ENCODE assay signal across 20 cellular contexts in genomic region chr6:49766762-49767161, GRCh38. TPM values are rescaled to one million over a fixed set of nuclear protein-coding genes. Genes with fewer than 3 reads are reported as not detected.
"Had no signal": no experiment of that assay in that cellular context is flagged by ENCODE, and none has a peak within 500 bp of the region (broad histone marks: within the 10 kb centered on the region; RNA-seq: fewer than 3 reads in every experiment).

No MANE protein-coding gene starts in this region.

- H3K4me3 ChIP-seq: esophagus muscularis mucosa, gastroesophageal sphincter, mucosa of descending colon, ovary, testis, tibial nerve had no signal

- H3K27ac ChIP-seq: esophagus muscularis mucosa, gastroesophageal sphincter, ovary, testis, tibial nerve had no signal

- DNase-seq: effector memory CD4-positive, alpha-beta T cell; glutamatergic neuron; left colon; mucosa of descending colon; naive thymus-derived CD8-positive, alpha-beta T cell; ovary; right cardiac atrium; stimulated activated CD4-positive, alpha-beta T cell treated with anti-CD3 and anti-CD28 coated beads, Interleukin-4, amount 100 ng/mL, for 1 hour; stimulated activated CD8-positive, alpha-beta memory T cell treated with anti-CD3 and anti-CD28 coated beads, Interleukin-4, amount 100 ng/mL, for 48 hours; testis had no signal

- H3K4me3 Mint-ChIP-seq: naive thymus-derived CD8-positive, alpha-beta T cell; stimulated activated effector memory CD8-positive, alpha-beta T cell treated with anti-CD3 and anti-CD28 coated beads, Interleukin-12 subunit alpha, Interleukin-12 subunit beta, amount 100 ng/mL, for 72 hours; stimulated activated naive CD8-positive, alpha-beta T cell treated with anti-CD3 and anti-CD28 coated beads, Interleukin-15, Interleukin-2, amounts not matched to agents 100 ng/mL and 50 ng/mL, for 24 hours had no signal

- H3K27ac Mint-ChIP-seq: naive thymus-derived CD8-positive, alpha-beta T cell; stimulated activated effector memory CD8-positive, alpha-beta T cell treated with anti-CD3 and anti-CD28 coated beads, Interleukin-12 subunit alpha, Interleukin-12 subunit beta, amount 100 ng/mL, for 72 hours; stimulated activated naive CD8-positive, alpha-beta T cell treated with anti-CD3 and anti-CD28 coated beads, Interleukin-15, Interleukin-2, amounts not matched to agents 100 ng/mL and 50 ng/mL, for 24 hours had no signal

- H3K27me3 Mint-ChIP-seq: naive thymus-derived CD8-positive, alpha-beta T cell; stimulated activated naive CD8-positive, alpha-beta T cell treated with anti-CD3 and anti-CD28 coated beads, Interleukin-15, Interleukin-2, amounts not matched to agents 100 ng/mL and 50 ng/mL, for 24 hours had no signal

- H3K9me3 ChIP-seq: esophagus muscularis mucosa, gastroesophageal sphincter, mucosa of descending colon, ovary, testis, tibial nerve had no signal

- H3K9me3 Mint-ChIP-seq: stimulated activated naive CD8-positive, alpha-beta T cell treated with anti-CD3 and anti-CD28 coated beads, Interleukin-15, Interleukin-2, amounts not matched to agents 100 ng/mL and 50 ng/mL, for 24 hours had no signal

- ATAC-seq: gastroesophageal sphincter; left colon; mucosa of descending colon; naive thymus-derived CD8-positive, alpha-beta T cell; right cardiac atrium; stimulated activated effector memory CD8-positive, alpha-beta T cell treated with anti-CD3 and anti-CD28 coated beads, Interleukin-12 subunit alpha, Interleukin-12 subunit beta, amount 100 ng/mL, for 72 hours had no signal

- H3K4me1 Mint-ChIP-seq: naive thymus-derived CD8-positive, alpha-beta T cell; stimulated activated effector memory CD8-positive, alpha-beta T cell treated with anti-CD3 and anti-CD28 coated beads, Interleukin-12 subunit alpha, Interleukin-12 subunit beta, amount 100 ng/mL, for 72 hours had no signal

- H3K36me3 ChIP-seq: esophagus muscularis mucosa, gastroesophageal sphincter, ovary, tibial nerve had no signal

- H3K36me3 Mint-ChIP-seq: naive thymus-derived CD8-positive, alpha-beta T cell; stimulated activated effector memory CD8-positive, alpha-beta T cell treated with anti-CD3 and anti-CD28 coated beads, Interleukin-12 subunit alpha, Interleukin-12 subunit beta, amount 100 ng/mL, for 72 hours had no signal

- H3K27me3 ChIP-seq: gastroesophageal sphincter, ovary, testis, tibial nerve had no signal

- H3K4me1 ChIP-seq: esophagus muscularis mucosa, gastroesophageal sphincter, tibial nerve had no signal

RNA-seq across cellular contexts. Expression of gene PGK2, which starts 20.3 kb away (rescaled TPM):
- total RNA-seq: esophagus muscularis mucosa; fibroblast of villous mesenchyme; gastroesophageal sphincter; kidney epithelial cell; left colon; lower leg skin; mucosa of descending colon; naive thymus-derived CD8-positive, alpha-beta T cell; ovary; posterior vena cava; right cardiac atrium; tibial nerve had no signal
- polyA plus RNA-seq: naive thymus-derived CD8-positive, alpha-beta T cell; neural cell; ovary; right cardiac atrium had no signal

RNA-seq across cellular contexts. Expression of gene CRISP3, which starts 22.6 kb away (rescaled TPM):
- total RNA-seq: fibroblast of villous mesenchyme; kidney epithelial cell; left colon; mucosa of descending colon; naive thymus-derived CD8-positive, alpha-beta T cell; right cardiac atrium; tibial nerve had no signal
- polyA plus RNA-seq: naive thymus-derived CD8-positive, alpha-beta T cell; neural cell; right cardiac atrium had no signal

RNA-seq across cellular contexts. Expression of gene CRISP2, which starts 53.4 kb away (rescaled TPM):
- total RNA-seq: esophagus muscularis mucosa; fibroblast of villous mesenchyme; gastroesophageal sphincter; kidney epithelial cell; left colon; mucosa of descending colon; naive thymus-derived CD8-positive, alpha-beta T cell; posterior vena cava; right cardiac atrium; tibial nerve had no signal
- polyA plus RNA-seq: naive thymus-derived CD8-positive, alpha-beta T cell; neural cell; right cardiac atrium had no signal
